Comparison of ENCODE assay signal across 1 cellular context in the genomic region with DNA sequence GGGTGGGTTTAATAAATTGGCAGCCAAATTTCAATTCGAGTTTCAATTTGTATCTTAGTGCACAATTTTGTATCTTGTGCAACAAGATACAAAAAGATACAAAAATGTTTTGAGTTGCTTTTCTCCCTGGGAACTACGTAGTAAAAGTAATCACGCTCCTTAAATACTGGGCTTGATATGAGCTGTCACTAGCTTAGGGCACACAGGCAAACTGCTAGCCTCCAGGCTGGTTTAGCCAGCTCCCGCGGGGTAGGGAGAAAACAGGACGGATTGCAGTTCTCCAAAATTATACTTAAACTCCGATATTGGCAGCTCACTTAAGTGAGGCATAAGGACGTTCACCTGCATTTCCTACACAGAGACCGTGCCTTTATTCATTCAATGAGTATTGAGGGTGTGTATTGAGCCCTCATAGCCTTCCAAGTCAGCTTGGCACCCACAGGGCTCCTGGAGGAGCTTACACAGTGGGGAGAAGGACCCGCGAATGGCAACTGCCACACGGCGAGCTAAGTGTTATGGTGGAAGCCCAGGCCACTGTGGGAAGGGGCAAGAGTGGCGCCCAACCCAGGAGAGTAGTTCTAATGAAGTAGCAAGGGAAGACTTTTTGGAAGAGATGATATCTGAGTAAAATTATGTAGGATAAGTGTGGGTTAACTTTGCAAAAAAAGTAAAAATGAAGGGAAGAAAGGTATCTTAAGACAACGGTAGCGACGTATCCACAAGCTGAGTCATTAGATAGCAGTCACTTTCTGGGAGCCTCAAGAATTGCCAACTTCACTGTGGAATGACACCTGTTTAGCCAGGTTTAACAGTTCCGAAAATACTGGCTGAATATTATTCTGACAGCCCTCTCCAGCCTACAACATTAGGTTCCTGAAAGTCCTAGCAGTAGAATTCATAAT.
TF ChIP-seq lines count a peak whose summit lies in the region.

No MANE protein-coding gene starts in this region.

TF ChIP-seq in WTC11, 78 proteins besides CTCF, POLR2A, EP300 and RAD21 (continued from another document):
- TF ChIP-seq, protein P1, sequence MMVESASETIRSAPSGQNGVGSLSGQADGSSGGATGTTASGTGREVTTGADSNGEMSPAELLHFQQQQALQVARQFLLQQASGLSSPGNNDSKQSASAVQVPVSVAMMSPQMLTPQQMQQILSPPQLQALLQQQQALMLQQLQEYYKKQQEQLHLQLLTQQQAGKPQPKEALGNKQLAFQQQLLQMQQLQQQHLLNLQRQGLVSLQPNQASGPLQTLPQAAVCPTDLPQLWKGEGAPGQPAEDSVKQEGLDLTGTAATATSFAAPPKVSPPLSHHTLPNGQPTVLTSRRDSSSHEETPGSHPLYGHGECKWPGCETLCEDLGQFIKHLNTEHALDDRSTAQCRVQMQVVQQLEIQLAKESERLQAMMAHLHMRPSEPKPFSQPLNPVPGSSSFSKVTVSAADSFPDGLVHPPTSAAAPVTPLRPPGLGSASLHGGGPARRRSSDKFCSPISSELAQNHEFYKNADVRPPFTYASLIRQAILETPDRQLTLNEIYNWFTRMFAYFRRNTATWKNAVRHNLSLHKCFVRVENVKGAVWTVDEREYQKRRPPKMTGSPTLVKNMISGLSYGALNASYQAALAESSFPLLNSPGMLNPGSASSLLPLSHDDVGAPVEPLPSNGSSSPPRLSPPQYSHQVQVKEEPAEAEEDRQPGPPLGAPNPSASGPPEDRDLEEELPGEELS (CRISPR knock-in tag; IDR thresholded peaks at IDR 0.05): no peak
- TF ChIP-seq NR1H2 (CRISPR knock-in tag; IDR thresholded peaks at IDR 0.05): no peak
- TF ChIP-seq MXD4 (CRISPR knock-in tag; IDR thresholded peaks at IDR 0.05; ENCODE audit: borderline replicate concordance): no peak
- TF ChIP-seq, protein P2, sequence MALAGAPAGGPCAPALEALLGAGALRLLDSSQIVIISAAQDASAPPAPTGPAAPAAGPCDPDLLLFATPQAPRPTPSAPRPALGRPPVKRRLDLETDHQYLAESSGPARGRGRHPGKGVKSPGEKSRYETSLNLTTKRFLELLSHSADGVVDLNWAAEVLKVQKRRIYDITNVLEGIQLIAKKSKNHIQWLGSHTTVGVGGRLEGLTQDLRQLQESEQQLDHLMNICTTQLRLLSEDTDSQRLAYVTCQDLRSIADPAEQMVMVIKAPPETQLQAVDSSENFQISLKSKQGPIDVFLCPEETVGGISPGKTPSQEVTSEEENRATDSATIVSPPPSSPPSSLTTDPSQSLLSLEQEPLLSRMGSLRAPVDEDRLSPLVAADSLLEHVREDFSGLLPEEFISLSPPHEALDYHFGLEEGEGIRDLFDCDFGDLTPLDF (CRISPR knock-in tag; IDR thresholded peaks at IDR 0.05): no peak
- TF ChIP-seq ZNF671 (CRISPR knock-in tag; IDR thresholded peaks at IDR 0.05): no peak
